ENCODE assay signal across 28 cellular contexts in genomic region chr4:17260395-17260907, GRCh38.
A peak's percentile ranks its signal among the peaks of the same experiment; 100 is the strongest.
DNase-seq lines count a peak whose midpoint lies in the region; ATAC-seq lines count a peak whose summit lies in the region.
"Had no signal": no experiment of that assay in that cellular context is flagged by ENCODE, and none has a peak within 500 bp of the region (broad histone marks: within the 10 kb centered on the region; RNA-seq: fewer than 3 reads in every experiment).

No MANE protein-coding gene starts in this region.

- DNase-seq in activated T-cell treated with anti-CD3 and anti-CD28 coated beads for 48 hours (ENCODE audit: low read depth) (peak; percentile 0), OCI-M1 (lab: John Stamatoyannopoulos, UW) (peak; percentile 67), hypothalamus (lab: John Stamatoyannopoulos, UW) (no peak), AG08395 (ENCODE audit: low spot score) (no peak), NOMO-1 treated with DMSO at 0.1 percent for 48 hours (lab: John Stamatoyannopoulos, UW; ENCODE audit: unreplicated experiment) (no peak)
- no peak for DNase-seq in activated T-cell treated with anti-CD3 and anti-CD28 coated beads, Interleukin-2, amount 50 U/mL, for 48 hours
- DNase-seq in stimulated activated naive CD8-positive, alpha-beta T cell treated with anti-CD3 and anti-CD28 coated beads, Interleukin-15, Interleukin-2, amounts not matched to agents 100 U/mL and 50 U/mL, for 24 hours, result no peak
- DNase-seq: activated CD4-positive, alpha-beta T cell treated with anti-CD3 and anti-CD28 coated beads, Interleukin-2, amount 50 U/mL, for 4 hours; activated CD8-positive, alpha-beta memory T cell treated with anti-CD3 and anti-CD28 coated beads, Interleukin-2, amount 50 U/mL, for 48 hours; activated effector memory CD4-positive, alpha-beta T cell treated with Interleukin-2 at 50 U/mL for 16 hours; AML-193; Calu3; CD4-positive, CD25-positive, alpha-beta regulatory T cell; colonic mucosa; DND-41; effector CD8-positive, alpha-beta T cell; glutamatergic neuron; NCI-H1092 treated with DMSO at 0.1 percent for 48 hours; NCI-H1694 treated with DMSO at 0.1 percent for 48 hours; NCI-H446 treated with DMSO at 0.1 percent for 48 hours; upper lobe of right lung had no signal

- peak; percentile 64 for ATAC-seq in HG02610 (IDR thresholded peaks at IDR 0.05; ENCODE audit: unreplicated experiment)
- ATAC-seq in stimulated activated naive CD8-positive, alpha-beta T cell treated with anti-CD3 and anti-CD28 coated beads, Interleukin-15, Interleukin-2, amounts not matched to agents 100 U/mL and 50 U/mL, for 24 hours, result peak; percentile 97
- ATAC-seq: A549; K562; left lobe of liver; natural killer cell treated with Interleukin-12 subunit alpha and Interleukin-12 subunit beta and Interleukin-15 and Interleukin-18, amount 100 ng/mL, for 72 hours; stimulated activated memory B cell treated with anti-CD40 and anti-IgM and Interleukin-4, amounts not matched to agents 10 μg/mL and 1 μg/mL and 100 μg/mL, for 72 hours; upper lobe of right lung; WTC11 had no signal

Comparison
In these comparisons a context has a peak if more than half of its experiments do, and no peak if none do; other contexts are left out.
1. DNase-seq: peak in activated T-cell treated with anti-CD3 and anti-CD28 coated beads for 48 hours (single experiment) and OCI-M1 (single experiment); none in activated T-cell treated with anti-CD3 and anti-CD28 coated beads, Interleukin-2, amount 50 U/mL, for 48 hours (0 of 2), stimulated activated naive CD8-positive, alpha-beta T cell treated with anti-CD3 and anti-CD28 coated beads, Interleukin-15, Interleukin-2, amounts not matched to agents 100 U/mL and 50 U/mL, for 24 hours (single experiment), hypothalamus (0 of 51), AG08395 (single experiment) and NOMO-1 treated with DMSO at 0.1 percent for 48 hours (single experiment).